8 cellular contexts compared by ENCODE assay signal in the genomic region with DNA sequence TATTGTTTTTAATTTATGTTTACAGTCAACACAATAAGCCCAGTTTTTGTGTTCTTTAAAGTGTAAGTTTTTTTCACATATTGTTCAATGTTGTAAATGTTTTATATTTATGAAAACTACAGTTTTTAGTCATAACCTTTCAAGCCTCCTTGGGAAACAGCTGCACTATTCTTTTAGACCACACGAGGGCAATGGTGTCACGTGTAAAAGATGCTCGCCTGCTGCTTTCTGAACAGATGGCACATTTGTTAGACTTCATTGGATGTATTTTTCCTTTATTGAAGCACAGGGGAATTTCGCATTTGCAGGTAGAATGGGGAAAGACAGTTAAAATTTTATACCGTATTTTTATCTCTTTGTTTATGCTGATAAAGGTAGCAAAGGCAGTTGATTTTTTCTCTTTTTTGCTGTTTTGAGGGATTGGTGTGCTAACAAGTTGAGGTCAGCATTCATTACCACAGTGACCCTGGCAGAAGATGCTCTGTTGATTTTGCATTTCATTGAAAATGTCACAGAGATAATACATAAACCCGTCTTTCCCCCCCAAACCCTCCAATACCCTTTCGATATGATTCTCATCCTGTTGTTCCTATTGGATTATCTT. TPM values are rescaled to one million over a fixed set of nuclear protein-coding genes. Genes with fewer than 3 reads are reported as not detected.
DNase-seq lines count a peak whose midpoint lies in the region; ATAC-seq, FAIRE-seq and TF ChIP-seq lines count a peak whose summit lies in the region.

No MANE protein-coding gene starts in this region.

- H3K27me3 ChIP-seq in bronchial epithelial cell (ENCODE audit: control insufficient read depth, insufficient read depth, low read length) (peaks cover 5% of the 10 kb centered on the region), kidney epithelial cell (ENCODE audit: control insufficient read depth, insufficient read depth, low read length) (peaks cover 28% of the 10 kb centered on the region)

- H3K4me3 ChIP-seq in WI38 (ENCODE audit: low read depth, low read length) (no peak overlapping the region), bronchial epithelial cell (ENCODE audit: low read depth, low read length) (no peak overlapping the region), kidney epithelial cell (ENCODE audit: low read depth, low read length) (no peak overlapping the region)

- DNase-seq in DMS53 treated with DMSO at 0.1 percent for 48 hours (lab: John Stamatoyannopoulos, UW; ENCODE audit: unreplicated experiment), result peak; percentile 19
- peak; percentile 50 for DNase-seq in MV-4-11 (lab: John Stamatoyannopoulos, UW)
- DNase-seq in bronchial epithelial cell (ENCODE audit: low read depth), result peak; percentile 55
- no peak for DNase-seq in kidney epithelial cell (ENCODE audit: low read depth)
- DNase-seq in stimulated activated CD4-positive, alpha-beta T cell treated with anti-CD3 and anti-CD28 coated beads, Interleukin-4, amount 100 ng/mL, for 4 hours, result peak; percentile 48 to 58

- no peak for FAIRE-seq in bronchial epithelial cell (lab: Jason Lieb, UNC)

- TF ChIP-seq CTCF in WI38 (IDR thresholded peaks at IDR 0.05; ENCODE audit: low read depth, low read length) (peak; percentile 68), bronchial epithelial cell (IDR thresholded peaks at IDR 0.05; ENCODE audit: insufficient read depth, low read length, severe bottlenecking) (peak; percentile 58), kidney epithelial cell (IDR thresholded peaks at IDR 0.05; ENCODE audit: insufficient read depth, low read length, poor library complexity, severe bottlenecking) (peak; percentile 84)

- peak; percentile 36 for ATAC-seq in GM21529 (IDR thresholded peaks at IDR 0.05; ENCODE audit: unreplicated experiment)
- no peak for ATAC-seq in HG02623 (IDR thresholded peaks at IDR 0.05; ENCODE audit: unreplicated experiment)

- H3K36me3 ChIP-seq in bronchial epithelial cell (ENCODE audit: control insufficient read depth, insufficient read depth, low read length) (no peaks in the 10 kb centered on the region), kidney epithelial cell (ENCODE audit: control insufficient read depth, insufficient read depth, low read length) (no peaks in the 10 kb centered on the region)

RNA-seq across cellular contexts. Expression of a gene that starts 59.0 kb away (rescaled TPM):
- total RNA-seq in bronchial epithelial cell, result 41.5 and 71.1 TPM in 2 replicates
- total RNA-seq in kidney epithelial cell, result 55.5 and 61.1 TPM in 2 replicates
